9 cellular contexts compared by ENCODE assay signal in the genomic region with DNA sequence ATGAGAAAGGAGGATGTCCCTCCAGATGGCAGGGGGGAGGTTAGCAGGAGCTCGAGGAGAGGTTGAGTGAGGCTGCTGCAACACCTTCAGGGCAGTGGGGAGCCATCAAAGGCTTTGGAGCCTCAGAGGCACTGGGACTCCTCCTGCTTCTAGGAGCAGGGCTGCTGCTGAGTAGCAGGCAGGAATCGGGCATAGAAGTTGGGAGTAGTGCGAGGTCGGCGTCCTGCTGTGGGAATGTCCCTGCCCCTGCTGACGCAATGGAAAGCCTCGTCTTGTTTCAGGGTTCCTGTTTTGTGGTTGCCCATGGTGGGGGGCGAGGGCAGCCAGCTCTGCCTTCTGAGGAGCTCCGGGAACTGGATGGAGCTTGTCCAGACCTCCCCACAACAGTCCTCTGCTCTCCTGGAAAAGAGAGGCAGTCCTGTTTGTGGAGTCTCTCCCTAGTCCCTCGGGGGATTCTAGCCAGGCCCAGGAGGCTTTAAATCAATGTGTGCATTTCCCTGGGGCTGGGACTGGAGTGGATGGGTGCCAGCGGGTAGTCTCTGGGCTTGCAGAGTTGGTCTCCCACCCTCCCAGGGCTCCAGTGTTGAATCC.
DNase-seq lines count a peak whose midpoint lies in the region; ATAC-seq and TF ChIP-seq lines count a peak whose summit lies in the region.
"Had no signal": no experiment of that assay in that cellular context is flagged by ENCODE, and none has a peak within 500 bp of the region (broad histone marks: within the 10 kb centered on the region; RNA-seq: fewer than 3 reads in every experiment).

No MANE protein-coding gene starts in this region.

- H3K4me1 Mint-ChIP-seq in activated T-cell treated with anti-CD3 and anti-CD28 coated beads, Interleukin-2, amount 50 U/mL, for 24 hours (ENCODE audit: low read depth) = peaks cover 72% of the 10 kb centered on the region
- H3K4me1 Mint-ChIP-seq in brain = peaks cover 93% of the 10 kb centered on the region

- no peak overlapping the region for H3K4me3 ChIP-seq in upper lobe of left lung

- H3K27me3 ChIP-seq in upper lobe of left lung = no peaks in the 10 kb centered on the region

- TF ChIP-seq EP300 in upper lobe of left lung (IDR thresholded peaks at IDR 0.05) = peak in 1 of 4 donors; percentile 53

- 38 to 53% methylated on average over 6 to 10 of the region's 11 CpGs for WGBS in upper lobe of left lung, 2 donors

- H3K9me3 Mint-ChIP-seq in activated T-cell treated with anti-CD3 and anti-CD28 coated beads, Interleukin-2, amount 50 U/mL, for 24 hours = no peaks in the 10 kb centered on the region
- no peaks in the 10 kb centered on the region for H3K9me3 Mint-ChIP-seq in brain

- peak in 1 of 2 donors; percentile 42 for ATAC-seq in upper lobe of left lung (ENCODE audit: low FRiP score in 2 of 2)

- H3K4me1 ChIP-seq in upper lobe of left lung = peaks cover 75 to 91% (median 83%) of the 10 kb centered on the region in 4 donors

- H3K27ac ChIP-seq in upper lobe of left lung = peak overlapping the region; percentile 81 to 87 (median 84)
- H3K27ac ChIP-seq: C4-2B had no signal

- peak in 1 of 4 donors; percentile 50 for TF ChIP-seq POLR2A in upper lobe of left lung (IDR thresholded peaks at IDR 0.05)

- peaks cover 6% of the 10 kb centered on the region for H3K36me3 Mint-ChIP-seq in activated T-cell treated with anti-CD3 and anti-CD28 coated beads, Interleukin-2, amount 50 U/mL, for 24 hours (ENCODE audit: low read depth)
- H3K36me3 Mint-ChIP-seq in brain = peaks cover 16% of the 10 kb centered on the region

- H3K27me3 Mint-ChIP-seq in activated T-cell treated with anti-CD3 and anti-CD28 coated beads, Interleukin-2, amount 50 U/mL, for 24 hours = no peaks in the 10 kb centered on the region
- peaks cover 3% of the 10 kb centered on the region for H3K27me3 Mint-ChIP-seq in brain

- peak overlapping the region; percentile 83 for H3K27ac Mint-ChIP-seq in activated T-cell treated with anti-CD3 and anti-CD28 coated beads, Interleukin-2, amount 50 U/mL, for 24 hours
- H3K27ac Mint-ChIP-seq in brain = peak overlapping the region; percentile 67 to 96 (median 78)

- TF ChIP-seq CTCF in brain (conservative IDR thresholded peaks at IDR 0.05) (no peak), upper lobe of left lung (IDR thresholded peaks at IDR 0.05) (no peak)

- H3K9me3 ChIP-seq in upper lobe of left lung = no peaks in the 10 kb centered on the region

- peak overlapping the region; percentile 34 for H3K4me3 Mint-ChIP-seq in activated T-cell treated with anti-CD3 and anti-CD28 coated beads, Interleukin-2, amount 50 U/mL, for 24 hours
- peak overlapping the region in 2 of 5 experiments; percentile 20 to 65 for H3K4me3 Mint-ChIP-seq in brain

- H3K36me3 ChIP-seq in upper lobe of left lung = peaks cover 0 to 6% (median 2%) of the 10 kb centered on the region in 4 donors

- no peak for DNase-seq in activated T-cell treated with anti-CD3 and anti-CD28 coated beads, Interleukin-2, amount 50 U/mL, for 24 hours
- no peak for DNase-seq in activated T-cell treated with anti-CD3 and anti-CD28 coated beads, Interleukin-2, amount 50 U/mL, for 1 hour
- DNase-seq in midbrain (lab: John Stamatoyannopoulos, UW) (peak; percentile 63), upper lobe of left lung (peak in 1 of 2 donors; percentile 85), islet precursor cell (no peak), NCI-H1417 treated with DMSO at 0.1 percent for 48 hours (lab: John Stamatoyannopoulos, UW) (no peak)
- DNase-seq in activated CD4-positive, alpha-beta T cell treated with anti-CD3 and anti-CD28 coated beads, Interleukin-2, amount 50 U/mL, for 48 hours = no peak
